1 cellular context compared by ENCODE assay signal in genomic region chr3:46709721-46710120, GRCh38.
TF ChIP-seq lines count a peak whose summit lies in the region.

No MANE protein-coding gene starts in this region.

TF ChIP-seq in HepG2, 621 proteins besides CTCF, POLR2A, EP300 and RAD21:
- TF ChIP-seq MTA1 (CRISPR knock-in tag; IDR thresholded peaks at IDR 0.05; ENCODE audit: borderline replicate concordance) (no peak), PHB2 (IDR thresholded peaks at IDR 0.05; ENCODE audit: partially characterized antibody) (no peak), GATAD2A (CRISPR knock-in tag; IDR thresholded peaks at IDR 0.05) (no peak), ZNF646 (CRISPR knock-in tag; IDR thresholded peaks at IDR 0.05) (no peak), HIVEP1 (CRISPR knock-in tag; IDR thresholded peaks at IDR 0.05) (no peak), ZNF543 (CRISPR knock-in tag; IDR thresholded peaks at IDR 0.05) (no peak), SP1 (IDR thresholded peaks at IDR 0.05) (no peak), SP1 (CRISPR knock-in tag; IDR thresholded peaks at IDR 0.05) (no peak), ATF3 (CRISPR knock-in tag; IDR thresholded peaks at IDR 0.05) (no peak), BATF2 (CRISPR knock-in tag; IDR thresholded peaks at IDR 0.05) (no peak), HOXA3 (CRISPR knock-in tag; IDR thresholded peaks at IDR 0.05) (no peak), ZNF747 (CRISPR knock-in tag; IDR thresholded peaks at IDR 0.05; ENCODE audit: borderline replicate concordance) (no peak), LCORL (IDR thresholded peaks at IDR 0.05) (no peak), LCORL (CRISPR knock-in tag; IDR thresholded peaks at IDR 0.05) (no peak), NONO (IDR thresholded peaks at IDR 0.05) (no peak), NONO (CRISPR knock-in tag; conservative IDR thresholded peaks at IDR 0.05) (no peak), ZSCAN22 (CRISPR knock-in tag; IDR thresholded peaks at IDR 0.05) (no peak), YY1 (IDR thresholded peaks at IDR 0.05; ENCODE audit: insufficient read depth, insufficient replicate concordance, low read depth, low read length) (no peak), CBFB (CRISPR knock-in tag; IDR thresholded peaks at IDR 0.05) (no peak), THRA (CRISPR knock-in tag; IDR thresholded peaks at IDR 0.05; ENCODE audit: borderline replicate concordance) (no peak)
